In genomic region chr13:97658556-97658955, GRCh38 we compare ENCODE assay signal across 23 cellular contexts.
"Had no signal": no experiment of that assay in that cellular context is flagged by ENCODE, and none has a peak within 500 bp of the region (broad histone marks: within the 10 kb centered on the region; RNA-seq: fewer than 3 reads in every experiment).

No MANE protein-coding gene starts in this region.

- H3K27me3 ChIP-seq: SJSA1 had no signal

- ATAC-seq: HepG2 had no signal

- H3K4me3 ChIP-seq: SJSA1, SK-N-MC had no signal

- H3K27ac ChIP-seq: SJSA1, SK-N-MC had no signal

- DNase-seq: IMR-90, Kasumi-1, KG1, MM.1S, NCI-H1092 treated with DMSO at 0.1 percent for 48 hours, NCI-H1436, NCI-H187, NCI-H2029, NCI-H2081 treated with DMSO at 0.1 percent for 48 hours, NCI-H2171, NCI-H226, NCI-H446, NCI-H510A, NCI-H524 treated with DMSO at 0.1 percent for 48 hours, NCI-H69, NCI-H774, Right ventricle myocardium superior, RPMI8226, SIG-M5 had no signal

- H3K9me3 ChIP-seq: SJSA1 had no signal

- H3K4me1 ChIP-seq: SJSA1 had no signal

- H3K36me3 ChIP-seq: SJSA1 had no signal

- FAIRE-seq: HepG2, RCC 7860 had no signal
